Comparison of ENCODE assay signal across 18 cellular contexts in the genomic region with DNA sequence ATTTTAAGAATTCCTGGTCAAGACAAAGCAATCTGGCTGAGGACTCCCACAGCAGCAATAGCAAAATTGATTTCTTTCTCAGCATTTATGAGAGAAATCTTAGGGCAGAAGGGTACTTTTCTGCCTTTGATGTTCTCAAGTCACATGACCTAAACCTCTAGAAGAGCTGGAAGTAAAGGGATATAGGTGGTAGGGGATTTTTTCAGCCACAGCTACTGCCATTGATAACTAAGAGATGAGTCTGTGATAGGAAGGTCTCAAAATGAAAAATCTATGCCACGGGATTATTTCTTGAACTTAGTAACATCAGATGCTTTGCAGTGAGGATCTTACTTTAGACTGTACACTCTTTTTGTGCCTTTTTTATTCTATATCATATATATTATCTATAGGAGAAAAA.
"Had no signal": no experiment of that assay in that cellular context is flagged by ENCODE, and none has a peak within 500 bp of the region (broad histone marks: within the 10 kb centered on the region; RNA-seq: fewer than 3 reads in every experiment).

No MANE protein-coding gene starts in this region.

- H3K36me3 ChIP-seq: prostate gland had no signal

- H3K9me3 ChIP-seq: gastroesophageal sphincter, mucosa of descending colon, prostate gland, upper lobe of left lung had no signal

- H3K4me1 ChIP-seq: gastroesophageal sphincter, prostate gland had no signal

- H3K27me3 Mint-ChIP-seq: activated CD8-positive, alpha-beta T cell treated with anti-CD3 and anti-CD28 coated beads for 36 hours; natural killer cell treated with Interleukin-12 subunit alpha and Interleukin-12 subunit beta and Interleukin-15 and Interleukin-18, amount 100 ng/mL, for 72 hours had no signal

- H3K9me3 Mint-ChIP-seq: activated CD8-positive, alpha-beta T cell treated with anti-CD3 and anti-CD28 coated beads for 36 hours; natural killer cell treated with Interleukin-12 subunit alpha and Interleukin-12 subunit beta and Interleukin-15 and Interleukin-18, amount 100 ng/mL, for 72 hours had no signal

- DNase-seq: activated CD4-positive, CD25-positive, alpha-beta regulatory T cell; activated CD8-positive, alpha-beta memory T cell treated with anti-CD3 and anti-CD28 coated beads, Interleukin-2, amount 50 U/mL, for 4 hours; activated CD8-positive, alpha-beta T cell treated with anti-CD3 and anti-CD28 coated beads for 36 hours; activated effector memory CD4-positive, alpha-beta T cell treated with Interleukin-2 at 50 U/mL for 16 hours; caudate nucleus; effector CD8-positive, alpha-beta T cell; islet precursor cell; mammary epithelial cell; mucosa of descending colon; stimulated activated CD4-positive, alpha-beta T cell treated with anti-CD3 and anti-CD28 coated beads, Interleukin-2, amount 100 ng/mL, for 24 hours; stimulated activated naive CD4-positive, alpha-beta T cell; upper lobe of left lung had no signal

- H3K27me3 ChIP-seq: gastroesophageal sphincter, upper lobe of left lung had no signal

- H3K4me3 ChIP-seq: coronary artery, gastroesophageal sphincter, mucosa of descending colon, prostate gland, upper lobe of left lung had no signal

- H3K4me3 Mint-ChIP-seq: activated CD8-positive, alpha-beta T cell treated with anti-CD3 and anti-CD28 coated beads for 36 hours; natural killer cell treated with Interleukin-12 subunit alpha and Interleukin-12 subunit beta and Interleukin-15 and Interleukin-18, amount 100 ng/mL, for 72 hours had no signal

- H3K27ac ChIP-seq: coronary artery, gastroesophageal sphincter, prostate gland, upper lobe of left lung had no signal

- ATAC-seq: activated CD8-positive, alpha-beta T cell treated with anti-CD3 and anti-CD28 coated beads for 36 hours; gastroesophageal sphincter; left lobe of liver; mucosa of descending colon; natural killer cell treated with Interleukin-12 subunit alpha and Interleukin-12 subunit beta and Interleukin-15 and Interleukin-18, amount 100 ng/mL, for 72 hours; sciatic nerve had no signal

- H3K27ac Mint-ChIP-seq: activated CD8-positive, alpha-beta T cell treated with anti-CD3 and anti-CD28 coated beads for 36 hours; natural killer cell treated with Interleukin-12 subunit alpha and Interleukin-12 subunit beta and Interleukin-15 and Interleukin-18, amount 100 ng/mL, for 72 hours had no signal
